In the genomic region with DNA sequence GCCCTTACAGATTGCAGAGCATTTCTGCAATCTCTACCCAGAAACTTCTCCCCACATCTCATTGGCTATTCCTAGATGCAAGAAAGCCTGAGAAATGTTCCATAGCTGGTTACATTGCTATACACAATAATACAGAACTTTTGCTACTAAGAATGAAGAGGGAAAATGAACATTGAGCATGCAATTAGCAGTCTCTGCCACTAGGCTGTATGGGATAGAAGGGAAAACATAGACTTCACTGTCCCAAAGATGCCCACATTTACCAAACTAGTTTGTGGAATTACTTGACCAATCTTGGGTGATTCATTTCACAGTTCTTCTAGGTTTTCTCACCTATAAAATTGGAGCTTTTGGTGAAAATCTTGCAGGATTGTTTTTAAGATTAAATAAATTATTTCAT, we compare ENCODE assay signal across 10 cellular contexts.
DNase-seq lines count a peak whose midpoint lies in the region; ATAC-seq and TF ChIP-seq lines count a peak whose summit lies in the region.
"Had no signal": no experiment of that assay in that cellular context is flagged by ENCODE, and none has a peak within 500 bp of the region (broad histone marks: within the 10 kb centered on the region; RNA-seq: fewer than 3 reads in every experiment).

No MANE protein-coding gene starts in this region.

- H3K27me3 ChIP-seq in cardiac muscle cell: no peaks in the 10 kb centered on the region
- H3K27me3 ChIP-seq in dorsolateral prefrontal cortex: no peaks in the 10 kb centered on the region
- H3K27me3 ChIP-seq in tibial artery: no peaks in the 10 kb centered on the region
- H3K27me3 ChIP-seq in gastroesophageal sphincter: no peaks in the 10 kb centered on the region

- intact Hi-C loops in left ventricle myocardium superior (cut with micrococcal nuclease): no loop called here
- intact Hi-C loops in dorsolateral prefrontal cortex (cut with DNase I): no loop called here
- intact Hi-C loops in tibial artery (cut with DNase I; ENCODE audit: low total_unique reads): no loop called here

- no peak overlapping the region for H3K4me3 ChIP-seq in cardiac muscle cell
- H3K4me3 ChIP-seq in dorsolateral prefrontal cortex: no peak overlapping the region
- H3K4me3 ChIP-seq in tibial artery: no peak overlapping the region
- H3K4me3 ChIP-seq in gastroesophageal sphincter: no peak overlapping the region

- no peak overlapping the region for H3K27ac ChIP-seq in cardiac muscle cell
- no peak overlapping the region for H3K27ac ChIP-seq in dorsolateral prefrontal cortex
- H3K27ac ChIP-seq in tibial artery: no peak overlapping the region
- H3K27ac ChIP-seq in gastroesophageal sphincter: no peak overlapping the region

- no peak for TF ChIP-seq EP300 in gastroesophageal sphincter (IDR thresholded peaks at IDR 0.05)

- in situ Hi-C loops in KBM-7 (cut with MboI; ENCODE audit: low pct_unique_long_range_greater_than_20kb, low sequenced_read_pairs): no loop called here

- peak in 1 of 2 donors; percentile 42 for DNase-seq in cardiac muscle cell (ENCODE audit: low read depth in 1 of 2, low spot score in 1 of 2)
- no peak for DNase-seq in left ventricle myocardium superior
- peak; percentile 40 for DNase-seq in LHCN-M2 (ENCODE audit: low read depth)
- DNase-seq in dorsolateral prefrontal cortex: no peak
- DNase-seq in tibial artery: no peak
- no peak for DNase-seq in KBM-7
- DNase-seq in retina: no peak
- DNase-seq: CD4-positive, CD25-positive, alpha-beta regulatory T cell; NCI-H1092 treated with DMSO at 0.1 percent for 48 hours had no signal

- TF ChIP-seq CTCF in cardiac muscle cell (IDR thresholded peaks at IDR 0.05; ENCODE audit: low read depth, low read length) (peak; percentile 53), dorsolateral prefrontal cortex (IDR thresholded peaks at IDR 0.05 in 54 of 56, conservative IDR thresholded peaks at IDR 0.05 in 2 of 56; ENCODE audit: low read depth in 1 of 56, partially characterized antibody in 56 of 56) (peak in 39 of 56 donors; percentile 10 to 54 (median 29)), tibial artery (IDR thresholded peaks at IDR 0.05) (peak; percentile 16 to 20), gastroesophageal sphincter (IDR thresholded peaks at IDR 0.05) (peak in 1 of 4 experiments; percentile 11)

- no peak for TF ChIP-seq POLR2A in gastroesophageal sphincter (IDR thresholded peaks at IDR 0.05)

- ATAC-seq in left ventricle myocardium superior (no peak), gastroesophageal sphincter (no peak)

- no peaks in the 10 kb centered on the region for H3K4me1 ChIP-seq in cardiac muscle cell (ENCODE audit: low read depth)
- no peaks in the 10 kb centered on the region for H3K4me1 ChIP-seq in tibial artery
- H3K4me1 ChIP-seq in gastroesophageal sphincter: no peaks in the 10 kb centered on the region

- no peaks in the 10 kb centered on the region for H3K9me3 ChIP-seq in cardiac muscle cell (ENCODE audit: low read depth)
- H3K9me3 ChIP-seq in tibial artery: no peaks in the 10 kb centered on the region
- no peaks in the 10 kb centered on the region for H3K9me3 ChIP-seq in gastroesophageal sphincter

- H3K36me3 ChIP-seq in cardiac muscle cell (no peaks in the 10 kb centered on the region), tibial artery (no peaks in the 10 kb centered on the region), gastroesophageal sphincter (no peaks in the 10 kb centered on the region)
